1 cellular context compared by ENCODE assay signal in genomic region chr4:139208404-139208945, GRCh38.
TF ChIP-seq lines count a peak whose summit lies in the region.

No MANE protein-coding gene starts in this region.

TF ChIP-seq in K562, 482 proteins besides CTCF, POLR2A, EP300 and RAD21 (continued from another document and continues in another):
- TF ChIP-seq ZHX1 (conservative IDR thresholded peaks at IDR 0.05; ENCODE audit: low read length), result no peak
- TF ChIP-seq STAG1 (CRISPR knock-in tag; IDR thresholded peaks at IDR 0.05; ENCODE audit: borderline replicate concordance), result no peak
- peak; percentile 64 for TF ChIP-seq CREM (IDR thresholded peaks at IDR 0.05; ENCODE audit: low read depth)
- no peak for TF ChIP-seq SMC3 (conservative IDR thresholded peaks at IDR 0.05; ENCODE audit: insufficient read depth, low read depth, low read length)
- no peak for TF ChIP-seq ATF1 (CRISPR knock-in tag; IDR thresholded peaks at IDR 0.05)
- TF ChIP-seq ATF1 (tag; IDR thresholded peaks at IDR 0.05), result peak; percentile 48
- TF ChIP-seq PTRF (tag; IDR thresholded peaks at IDR 0.05), result peak; percentile 90
- TF ChIP-seq PML (IDR thresholded peaks at IDR 0.05; ENCODE audit: low read length), result no peak
- no peak for TF ChIP-seq ZNF586 (CRISPR knock-in tag; conservative IDR thresholded peaks at IDR 0.05)
- peak in 1 of 2 experiments; percentile 92; a peak in 2 of 4 replicates for TF ChIP-seq ZNF639 (CRISPR knock-in tag; conservative IDR thresholded peaks at IDR 0.05 in 1 of 2, IDR thresholded peaks at IDR 0.05 in 1 of 2)
- TF ChIP-seq ZNF316 (IDR thresholded peaks at IDR 0.05), result no peak
- TF ChIP-seq DIDO1 (tag; IDR thresholded peaks at IDR 0.05; ENCODE audit: low read depth), result peak; percentile 56; the same call in 1 of the 2 replicates
- no peak for TF ChIP-seq SRSF7 (optimal IDR thresholded peaks at IDR 0.05; ENCODE audit: low read depth, low read length)
- TF ChIP-seq SMARCE1 (IDR thresholded peaks at IDR 0.05), result peak; percentile 40; the same call in 1 of the 2 replicates
- peak; percentile 74; the same call in 1 of the 2 replicates for TF ChIP-seq TAF7 (tag; IDR thresholded peaks at IDR 0.05)
- peak; percentile 60; the same call in 1 of the 2 replicates for TF ChIP-seq ZNF384 (IDR thresholded peaks at IDR 0.05; ENCODE audit: low read depth, low read length)
- no peak for TF ChIP-seq CHCHD3 (CRISPR knock-in tag; IDR thresholded peaks at IDR 0.05)
- TF ChIP-seq NBN (IDR thresholded peaks at IDR 0.05; ENCODE audit: low read depth), result no peak
- TF ChIP-seq HMG20A (CRISPR knock-in tag; conservative IDR thresholded peaks at IDR 0.05), result no peak
- peak; percentile 32 for TF ChIP-seq ETS2 (tag; IDR thresholded peaks at IDR 0.05; ENCODE audit: borderline replicate concordance, poor library complexity, severe bottlenecking)
- TF ChIP-seq LEF1 (IDR thresholded peaks at IDR 0.05), result no peak
- TF ChIP-seq ZNF707 (CRISPR knock-in tag; conservative IDR thresholded peaks at IDR 0.05), result no peak; the same call in 1 of the 2 replicates
- no peak for TF ChIP-seq HSF4 (CRISPR knock-in tag; IDR thresholded peaks at IDR 0.05; ENCODE audit: borderline replicate concordance)
- no peak for TF ChIP-seq GTF2A2 (tag; IDR thresholded peaks at IDR 0.05)
- peak; percentile 92; the same call in 1 of the 2 replicates for TF ChIP-seq DMBX1 (CRISPR knock-in tag; IDR thresholded peaks at IDR 0.05; ENCODE audit: borderline replicate concordance)
- no peak for TF ChIP-seq ZNF354B (CRISPR knock-in tag; IDR thresholded peaks at IDR 0.05)
- no peak for TF ChIP-seq FIP1L1 (IDR thresholded peaks at IDR 0.05; ENCODE audit: low read depth, low read length, poor library complexity, severe bottlenecking)
- TF ChIP-seq ETV5 (CRISPR knock-in tag; IDR thresholded peaks at IDR 0.05; ENCODE audit: low read depth), result no peak
- TF ChIP-seq KDM1A (IDR thresholded peaks at IDR 0.05), result no peak
- TF ChIP-seq CBFA2T2 (conservative IDR thresholded peaks at IDR 0.05), result peak; percentile 31
- no peak for TF ChIP-seq ARHGAP35 (IDR thresholded peaks at IDR 0.05; ENCODE audit: partially characterized antibody)
- TF ChIP-seq TARDBP (IDR thresholded peaks at IDR 0.05), result no peak
- no peak for TF ChIP-seq KLF10 (CRISPR knock-in tag; IDR thresholded peaks at IDR 0.05)
- TF ChIP-seq POLR2H (tag; IDR thresholded peaks at IDR 0.05; ENCODE audit: low read depth), result 0 out of 2 replicates have a peak, but pooled peaks have one; percentile 21
- TF ChIP-seq POLR2AphosphoS5 (IDR thresholded peaks at IDR 0.05; ENCODE audit: control insufficient read depth, insufficient read depth, low read depth, low read length), result no peak
- TF ChIP-seq TCFL5 (CRISPR knock-in tag; conservative IDR thresholded peaks at IDR 0.05), result no peak
- TF ChIP-seq SNAPC5 (CRISPR knock-in tag; IDR thresholded peaks at IDR 0.05), result no peak
- TF ChIP-seq HCFC1 (IDR thresholded peaks at IDR 0.05; ENCODE audit: low read depth, low read length), result no peak
- TF ChIP-seq NRF1 (conservative IDR thresholded peaks at IDR 0.05 in 1 of 2, IDR thresholded peaks at IDR 0.05 in 1 of 2), result no peak
- 0 out of 2 replicates have a peak, but pooled peaks have one; percentile 61 for TF ChIP-seq HDAC8 (tag; IDR thresholded peaks at IDR 0.05)
- TF ChIP-seq PRMT5 (CRISPR knock-in tag; IDR thresholded peaks at IDR 0.05), result no peak
- TF ChIP-seq POLR2G (IDR thresholded peaks at IDR 0.05; ENCODE audit: low read depth, low read length), result no peak
- TF ChIP-seq FOXA3 (CRISPR knock-in tag; conservative IDR thresholded peaks at IDR 0.05 in 1 of 2, IDR thresholded peaks at IDR 0.05 in 1 of 2), result no peak
- no peak for TF ChIP-seq RFX5 (IDR thresholded peaks at IDR 0.05; ENCODE audit: low read depth, low read length)
- no peak for TF ChIP-seq ETV6 (IDR thresholded peaks at IDR 0.05; ENCODE audit: borderline replicate concordance in 1 of 2, low read depth in 2 of 2, low read length in 1 of 2)
- TF ChIP-seq ETV6 (CRISPR knock-in tag; IDR thresholded peaks at IDR 0.05; ENCODE audit: borderline replicate concordance), result no peak
- no peak for TF ChIP-seq RBM22 (IDR thresholded peaks at IDR 0.05; ENCODE audit: low read depth, low read length, poor library complexity, severe bottlenecking)
- TF ChIP-seq MCM3 (IDR thresholded peaks at IDR 0.05), result no peak
- no peak for TF ChIP-seq KHSRP (IDR thresholded peaks at IDR 0.05)
- TF ChIP-seq MITF (IDR thresholded peaks at IDR 0.05), result no peak
- no peak for TF ChIP-seq E2F8 (IDR thresholded peaks at IDR 0.05; ENCODE audit: low read depth, partially characterized antibody)
- TF ChIP-seq ZBTB1 (CRISPR knock-in tag; IDR thresholded peaks at IDR 0.05; ENCODE audit: borderline replicate concordance, low read depth), result no peak
- no peak for TF ChIP-seq RNF2 (IDR thresholded peaks at IDR 0.05)
- no peak for TF ChIP-seq ZNF12 (CRISPR knock-in tag; IDR thresholded peaks at IDR 0.05)
- TF ChIP-seq JUND (IDR thresholded peaks at IDR 0.05; ENCODE audit: borderline replicate concordance, low read depth, low read length), result no peak
- TF ChIP-seq JUND (tag; IDR thresholded peaks at IDR 0.05; ENCODE audit: borderline replicate concordance, low read depth, low read length), result peak; percentile 64; the same call in 1 of the 3 replicates
- no peak for TF ChIP-seq ZNF75A (CRISPR knock-in tag; IDR thresholded peaks at IDR 0.05)
- peak in 1 of 2 experiments; percentile 18; a peak in 1 of 4 replicates for TF ChIP-seq FOXK2 (conservative IDR thresholded peaks at IDR 0.05 in 1 of 2, IDR thresholded peaks at IDR 0.05 in 1 of 2; ENCODE audit: low read depth in 2 of 2)
- TF ChIP-seq POLR3A (IDR thresholded peaks at IDR 0.05; ENCODE audit: borderline replicate concordance, extremely low read depth, insufficient read depth, insufficient read length), result no peak
- no peak for TF ChIP-seq JUNB (CRISPR knock-in tag; conservative IDR thresholded peaks at IDR 0.05)
- no peak for TF ChIP-seq ZNF3 (CRISPR knock-in tag; IDR thresholded peaks at IDR 0.05)
- TF ChIP-seq SOX6 (IDR thresholded peaks at IDR 0.05), result peak; percentile 38; the same call in 1 of the 2 replicates
- no peak for TF ChIP-seq ZNF165 (CRISPR knock-in tag; IDR thresholded peaks at IDR 0.05; ENCODE audit: borderline replicate concordance)
- TF ChIP-seq CREB5 (CRISPR knock-in tag; IDR thresholded peaks at IDR 0.05), result no peak
- peak; percentile 67 for TF ChIP-seq SMAD4 (CRISPR knock-in tag; conservative IDR thresholded peaks at IDR 0.05)
- TF ChIP-seq ATF3 (IDR thresholded peaks at IDR 0.05), result peak; percentile 69; the same call in 1 of the 2 replicates
- no peak for TF ChIP-seq ATF3 (CRISPR knock-in tag; conservative IDR thresholded peaks at IDR 0.05)
- TF ChIP-seq SMARCA5 (IDR thresholded peaks at IDR 0.05), result no peak
